Comparison of ENCODE assay signal across 9 cellular contexts in genomic region chr2:31413876-31414550, GRCh38. TPM values are rescaled to one million over a fixed set of nuclear protein-coding genes. Genes with fewer than 3 reads are reported as not detected.
DNase-seq lines count a peak whose midpoint lies in the region; ATAC-seq and TF ChIP-seq lines count a peak whose summit lies in the region.
"Had no signal": no experiment of that assay in that cellular context is flagged by ENCODE, and none has a peak within 500 bp of the region (broad histone marks: within the 10 kb centered on the region; RNA-seq: fewer than 3 reads in every experiment).

No MANE protein-coding gene starts in this region.

- DNase-seq in left cardiac atrium (no peak), right atrium auricular region (ENCODE audit: low spot score) (no peak), OCI-M1 (lab: John Stamatoyannopoulos, UW) (peak; percentile 21), epithelial cell of proximal tubule (ENCODE audit: low read depth) (no peak), GM13976 (ENCODE audit: low spot score) (no peak), NCI-H748 (lab: John Stamatoyannopoulos, UW; ENCODE audit: unreplicated experiment) (no peak), SK-N-DZ (ENCODE audit: low spot score) (no peak)
- DNase-seq in stimulated activated naive B cell treated with anti-CD40 and anti-IgM and Interleukin-4, amounts not matched to agents 10 μg/mL and 1 μg/mL and 100 μg/mL, for 72 hours, result no peak
- DNase-seq: activated CD4-positive, alpha-beta T cell treated with anti-CD3 and anti-CD28 coated beads for 36 hours had no signal

- H3K4me1 ChIP-seq in right atrium auricular region, result no peaks in the 10 kb centered on the region

- H3K36me3 Mint-ChIP-seq in stimulated activated naive B cell treated with anti-CD40 and anti-IgM and Interleukin-4, amounts not matched to agents 10 μg/mL and 1 μg/mL and 100 μg/mL, for 72 hours, result no peaks in the 10 kb centered on the region

- peaks cover 5 to 15% of the 10 kb centered on the region in 2 donors for H3K27me3 Mint-ChIP-seq in stimulated activated naive B cell treated with anti-CD40 and anti-IgM and Interleukin-4, amounts not matched to agents 10 μg/mL and 1 μg/mL and 100 μg/mL, for 72 hours

- intact Hi-C loops in left cardiac atrium (cut with DNase I), result loop anchor here in 1 of 2 donors (10.0 kb wide), 1 partner anchor 111 kb away; no protein-coding TSS in a partner anchor

- peaks cover 0 to 2% of the 10 kb centered on the region in 2 donors for H3K9me3 ChIP-seq in right atrium auricular region

- peak; percentile 36 to 38 for ATAC-seq in left cardiac atrium
- peak; percentile 52 to 56 for ATAC-seq in stimulated activated naive B cell treated with anti-CD40 and anti-IgM and Interleukin-4, amounts not matched to agents 10 μg/mL and 1 μg/mL and 100 μg/mL, for 72 hours (replicated peaks)

- in situ Hi-C loops in GM13976 (cut with MboI; ENCODE audit: low sequenced_read_pairs, unreplicated experiment), result no loop called here

- H3K9me3 Mint-ChIP-seq in stimulated activated naive B cell treated with anti-CD40 and anti-IgM and Interleukin-4, amounts not matched to agents 10 μg/mL and 1 μg/mL and 100 μg/mL, for 72 hours, result peaks cover 2 to 12% of the 10 kb centered on the region in 2 donors

- H3K4me3 ChIP-seq in right atrium auricular region (no peak overlapping the region), epithelial cell of proximal tubule (ENCODE audit: low read depth, low read length) (peak overlapping the region; percentile 32)

- H3K4me1 Mint-ChIP-seq in stimulated activated naive B cell treated with anti-CD40 and anti-IgM and Interleukin-4, amounts not matched to agents 10 μg/mL and 1 μg/mL and 100 μg/mL, for 72 hours, result peaks cover 0 to 4% of the 10 kb centered on the region in 2 donors

- TF ChIP-seq CTCF in right atrium auricular region (IDR thresholded peaks at IDR 0.05) (no peak), epithelial cell of proximal tubule (conservative IDR thresholded peaks at IDR 0.05; ENCODE audit: low read depth, low read length) (peak; percentile 52), GM13976 (IDR thresholded peaks at IDR 0.05; ENCODE audit: borderline replicate concordance, control extremely low read depth, extremely low read depth, insufficient read depth, missing control alignments) (no peak)

- H3K27ac ChIP-seq in right atrium auricular region, result no peak overlapping the region

- H3K36me3 ChIP-seq in right atrium auricular region, result no peaks in the 10 kb centered on the region

- no peak overlapping the region for H3K27ac Mint-ChIP-seq in stimulated activated naive B cell treated with anti-CD40 and anti-IgM and Interleukin-4, amounts not matched to agents 10 μg/mL and 1 μg/mL and 100 μg/mL, for 72 hours
- H3K27ac Mint-ChIP-seq: activated CD4-positive, alpha-beta T cell treated with anti-CD3 and anti-CD28 coated beads for 36 hours had no signal

- no peak overlapping the region for H3K4me3 Mint-ChIP-seq in stimulated activated naive B cell treated with anti-CD40 and anti-IgM and Interleukin-4, amounts not matched to agents 10 μg/mL and 1 μg/mL and 100 μg/mL, for 72 hours
- H3K4me3 Mint-ChIP-seq: activated CD4-positive, alpha-beta T cell treated with anti-CD3 and anti-CD28 coated beads for 36 hours had no signal

- H3K27me3 ChIP-seq in right atrium auricular region, result no peaks in the 10 kb centered on the region

RNA-seq across cellular contexts. Expression of gene XDH, which starts 0.5 kb away (rescaled TPM):
- total RNA-seq in left cardiac atrium (under 1 TPM; 0.03 to 0.16 TPM), right atrium auricular region (not detected), epithelial cell of proximal tubule (1.0 and 2.2 TPM in 2 replicates)
- 0.08 TPM in 1 of 2 replicates, not detected in the other for polyA plus RNA-seq in SK-N-DZ (2014; cell fraction: cytosol; rRNA removed)
- 0.09 TPM in 1 of 2 replicates, not detected in the other for polyA plus RNA-seq in SK-N-DZ (2014; cell fraction: nucleus; rRNA removed)
